18 cellular contexts compared by ENCODE assay signal in genomic region chr2:201621293-201621999, GRCh38. TPM values are rescaled to one million over a fixed set of nuclear protein-coding genes. Genes with fewer than 3 reads are reported as not detected.
DNase-seq lines count a peak whose midpoint lies in the region; ATAC-seq lines count a peak whose summit lies in the region.
"Had no signal": no experiment of that assay in that cellular context is flagged by ENCODE, and none has a peak within 500 bp of the region (broad histone marks: within the 10 kb centered on the region; RNA-seq: fewer than 3 reads in every experiment).

No MANE protein-coding gene starts in this region.

- peaks cover 24% of the 10 kb centered on the region for H3K4me1 ChIP-seq in skeletal muscle satellite cell (ENCODE audit: control insufficient read depth, insufficient read depth, low read length)
- H3K4me1 ChIP-seq: A549, SJSA1 had no signal

- intact Hi-C loops in left ventricle myocardium superior (cut with micrococcal nuclease), result no loop called here
- intact Hi-C loops in cardiac septum (cut with DNase I), result loop anchor here (10.0 kb wide), 1 partner anchor 257 kb away; no protein-coding TSS in a partner anchor

- H3K9me3 ChIP-seq in skeletal muscle satellite cell (replicated peaks; ENCODE audit: low read length), result no peaks in the 10 kb centered on the region
- H3K9me3 ChIP-seq: A549, SJSA1 had no signal

- peaks cover 4% of the 10 kb centered on the region for H3K36me3 ChIP-seq in skeletal muscle satellite cell (ENCODE audit: insufficient read depth, low read length)
- H3K36me3 ChIP-seq: SJSA1 had no signal

- DNase-seq in left ventricle myocardium superior (no peak), cardiac septum (ENCODE audit: low spot score) (no peak), brain pericyte (ENCODE audit: low read depth, low spot score) (peak; percentile 26), iris pigment epithelial cell (ENCODE audit: low read depth) (peak; percentile 77), NCI-H510A treated with DMSO at 0.1 percent for 48 hours (lab: John Stamatoyannopoulos, UW) (no peak), SKM-1 treated with dmso at 0.1 percent for 144 hours (lab: John Stamatoyannopoulos, UW; ENCODE audit: unreplicated experiment) (no peak)
- DNase-seq: DMS 273 treated with DMSO at 0.1 percent for 48 hours; H9; MV-4-11; NCI-H187 treated with DMSO at 0.1 percent for 48 hours; NCI-H345; NK-92 treated with Interleukin-12 subunit alpha and Interleukin-12 subunit beta, amount 100 ng/mL, for 24 hours; RPMI8226 had no signal

- H3K27me3 ChIP-seq in skeletal muscle satellite cell (ENCODE audit: control insufficient read depth, insufficient read depth, low read length), result no peaks in the 10 kb centered on the region
- H3K27me3 ChIP-seq: SJSA1 had no signal

- H3K4me3 ChIP-seq in skeletal muscle satellite cell (ENCODE audit: low read length), result peak overlapping the region; percentile 19
- H3K4me3 ChIP-seq: A549, K562, SJSA1 had no signal

- ATAC-seq in left ventricle myocardium superior, result peak; percentile 12
- ATAC-seq in HG03039 (IDR thresholded peaks at IDR 0.05; ENCODE audit: unreplicated experiment), result no peak
- ATAC-seq: A549, K562 had no signal

- no peak overlapping the region for H3K9ac ChIP-seq in skeletal muscle satellite cell (ENCODE audit: low read depth, low read length)

- peak overlapping the region; percentile 61 for H3K4me2 ChIP-seq in skeletal muscle satellite cell (ENCODE audit: low read length)
- H3K4me2 ChIP-seq: A549 had no signal

RNA-seq across cellular contexts. Expression of gene TMEM237, which starts 21.9 kb away (rescaled TPM):
- total RNA-seq in left ventricle myocardium superior (14.0 TPM), cardiac septum (17.0 TPM)
- total RNA-seq in skeletal muscle satellite cell (2012; rRNA removed), result 16.8 and 20.3 TPM in 2 replicates

Comparison
In these comparisons a context has a peak if more than half of its experiments do, and no peak if none do; other contexts are left out.
1. DNase-seq: peak in brain pericyte (single experiment) and iris pigment epithelial cell (single experiment); none in left ventricle myocardium superior (single experiment), cardiac septum (single experiment), NCI-H510A treated with DMSO at 0.1 percent for 48 hours (single experiment) and SKM-1 treated with dmso at 0.1 percent for 144 hours (single experiment).